Comparison of ENCODE assay signal across 10 cellular contexts in the genomic region with DNA sequence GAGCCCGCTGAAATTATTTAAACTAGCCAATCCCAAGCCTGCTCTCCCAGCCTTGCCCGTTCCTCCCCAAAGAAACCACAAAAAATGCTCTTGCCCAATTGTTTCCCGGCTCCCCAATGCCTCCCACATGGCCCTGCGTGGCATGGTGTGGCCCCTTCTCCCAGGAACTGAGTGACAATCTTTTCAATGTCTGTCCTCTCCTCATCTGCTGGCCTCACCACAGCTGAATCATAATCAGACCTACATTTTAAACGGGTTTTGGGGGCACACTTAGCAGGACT.
DNase-seq lines count a peak whose midpoint lies in the region; ATAC-seq, FAIRE-seq and TF ChIP-seq lines count a peak whose summit lies in the region.
"Had no signal": no experiment of that assay in that cellular context is flagged by ENCODE, and none has a peak within 500 bp of the region (broad histone marks: within the 10 kb centered on the region; RNA-seq: fewer than 3 reads in every experiment).

No MANE protein-coding gene starts in this region.

- H3K36me3 ChIP-seq in SU-DHL-6 (ENCODE audit: low read length): no peaks in the 10 kb centered on the region
- H3K36me3 ChIP-seq: neutrophil had no signal

- H3K4me3 ChIP-seq in SU-DHL-6 (ENCODE audit: insufficient read depth, low read length, poor library complexity, severe bottlenecking): no peak overlapping the region
- H3K4me3 ChIP-seq: K562 had no signal

- no peak for DNase-seq in GM12892 (ENCODE audit: insufficient read length)
- no peak for DNase-seq in glutamatergic neuron
- DNase-seq in NCI-H1048 (lab: John Stamatoyannopoulos, UW): no peak
- no peak for DNase-seq in SW480 (ENCODE audit: low spot score)
- DNase-seq: stimulated activated CD8-positive, alpha-beta memory T cell treated with anti-CD3 and anti-CD28 coated beads, Interleukin-4, amount 100 ng/mL, for 48 hours had no signal

- ATAC-seq in stimulated activated memory B cell treated with anti-CD40 and anti-IgM and Interleukin-4, amounts not matched to agents 10 μg/mL and 1 μg/mL and 100 μg/mL, for 72 hours: no peak
- no peak for ATAC-seq in HG03439 (IDR thresholded peaks at IDR 0.05; ENCODE audit: unreplicated experiment)
- ATAC-seq: K562 had no signal

- no peak for TF ChIP-seq POLR2A in GM12892 (IDR thresholded peaks at IDR 0.05; ENCODE audit: low read depth, low read length)

- no peaks in the 10 kb centered on the region for H4K20me1 ChIP-seq in SU-DHL-6 (ENCODE audit: low read depth, low read length)

- H3K9me3 ChIP-seq in SU-DHL-6 (ENCODE audit: insufficient read depth, low read length): no peaks in the 10 kb centered on the region
- H3K9me3 ChIP-seq: neutrophil had no signal

- peak overlapping the region; percentile 40 for H3K4me3 Mint-ChIP-seq in glutamatergic neuron (ENCODE audit: unreplicated experiment)
- no peak overlapping the region for H3K4me3 Mint-ChIP-seq in stimulated activated memory B cell treated with anti-CD40 and anti-IgM and Interleukin-4, amounts not matched to agents 10 μg/mL and 1 μg/mL and 100 μg/mL, for 72 hours

- FAIRE-seq in GM12892 (lab: Jason Lieb, UNC): peak; percentile 5
- FAIRE-seq: K562 had no signal

- H3F3A ChIP-seq in SU-DHL-6 (ENCODE audit: insufficient read depth): no peaks in the 10 kb centered on the region

- no peak overlapping the region for H3K9ac ChIP-seq in SU-DHL-6 (ENCODE audit: low read length)

- H3K9me2 ChIP-seq in SU-DHL-6 (replicated peaks; ENCODE audit: insufficient read depth, low read length): no peaks in the 10 kb centered on the region

- H3K4me2 ChIP-seq in SU-DHL-6 (ENCODE audit: low read depth, low read length, poor library complexity, severe bottlenecking): no peak overlapping the region

- peaks cover 4% of the 10 kb centered on the region for H3K9me3 Mint-ChIP-seq in glutamatergic neuron (ENCODE audit: unreplicated experiment)
- H3K9me3 Mint-ChIP-seq in stimulated activated memory B cell treated with anti-CD40 and anti-IgM and Interleukin-4, amounts not matched to agents 10 μg/mL and 1 μg/mL and 100 μg/mL, for 72 hours: no peaks in the 10 kb centered on the region

- peaks cover 6% of the 10 kb centered on the region for H3K27me3 Mint-ChIP-seq in glutamatergic neuron (ENCODE audit: unreplicated experiment)
- H3K27me3 Mint-ChIP-seq in stimulated activated memory B cell treated with anti-CD40 and anti-IgM and Interleukin-4, amounts not matched to agents 10 μg/mL and 1 μg/mL and 100 μg/mL, for 72 hours: no peaks in the 10 kb centered on the region

- TF ChIP-seq CTCF in SU-DHL-6 (IDR thresholded peaks at IDR 0.05; ENCODE audit: insufficient read depth, low read length, poor library complexity, severe bottlenecking) (no peak), glutamatergic neuron (IDR thresholded peaks at IDR 0.05; ENCODE audit: partially characterized antibody, unreplicated experiment) (no peak)

- H3K79me2 ChIP-seq in SU-DHL-6 (ENCODE audit: insufficient read depth, low read length): no peaks in the 10 kb centered on the region

- H3K27me3 ChIP-seq in SU-DHL-6 (ENCODE audit: low read length): no peaks in the 10 kb centered on the region

- H2AFZ ChIP-seq in SU-DHL-6 (ENCODE audit: low read depth, low read length, severe bottlenecking): no peak overlapping the region

- H3K4me1 Mint-ChIP-seq in glutamatergic neuron (ENCODE audit: low read depth, unreplicated experiment): peaks cover 18% of the 10 kb centered on the region
- H3K4me1 Mint-ChIP-seq in stimulated activated memory B cell treated with anti-CD40 and anti-IgM and Interleukin-4, amounts not matched to agents 10 μg/mL and 1 μg/mL and 100 μg/mL, for 72 hours: peaks cover 34% of the 10 kb centered on the region

- H3K27ac ChIP-seq in SU-DHL-6 (ENCODE audit: low read depth, low read length): 0 out of 2 replicates have a peak overlapping the region, but pooled peaks have one; percentile 15
- H3K27ac ChIP-seq: neutrophil had no signal

- H3K27ac Mint-ChIP-seq in glutamatergic neuron (ENCODE audit: unreplicated experiment): peak overlapping the region; percentile 88
- peak overlapping the region; percentile 73 for H3K27ac Mint-ChIP-seq in stimulated activated memory B cell treated with anti-CD40 and anti-IgM and Interleukin-4, amounts not matched to agents 10 μg/mL and 1 μg/mL and 100 μg/mL, for 72 hours

- no peaks in the 10 kb centered on the region for H3K36me3 Mint-ChIP-seq in glutamatergic neuron (ENCODE audit: unreplicated experiment)
- H3K36me3 Mint-ChIP-seq in stimulated activated memory B cell treated with anti-CD40 and anti-IgM and Interleukin-4, amounts not matched to agents 10 μg/mL and 1 μg/mL and 100 μg/mL, for 72 hours: no peaks in the 10 kb centered on the region
